Comparison of ENCODE assay signal across 1 cellular context in genomic region chr2:68709421-68709911, GRCh38.
TF ChIP-seq lines count a peak whose summit lies in the region.

No MANE protein-coding gene starts in this region.

TF ChIP-seq in GM23338, 12 proteins besides CTCF, POLR2A, EP300 and RAD21 (continued from another document):
- TF ChIP-seq ZNF462 (CRISPR knock-in tag; IDR thresholded peaks at IDR 0.05) (peak; percentile 83), EZH2phosphoT487 (IDR thresholded peaks at IDR 0.05; ENCODE audit: unreplicated experiment) (no peak), ZNF331 (CRISPR knock-in tag; IDR thresholded peaks at IDR 0.05; ENCODE audit: low read depth) (no peak)
